In genomic region chr7:2118056-2118455, GRCh38 we compare ENCODE assay signal across 18 cellular contexts.
A peak's percentile ranks its signal among the peaks of the same experiment; 100 is the strongest.
DNase-seq lines count a peak whose midpoint lies in the region; ATAC-seq and TF ChIP-seq lines count a peak whose summit lies in the region.
"Had no signal": no experiment of that assay in that cellular context is flagged by ENCODE, and none has a peak within 500 bp of the region (broad histone marks: within the 10 kb centered on the region; RNA-seq: fewer than 3 reads in every experiment).

No MANE protein-coding gene starts in this region.

- H3K27me3 Mint-ChIP-seq in natural killer cell (ENCODE audit: low read depth in 2 of 2) = peaks cover 6 to 14% of the 10 kb centered on the region in 2 donors
- H3K27me3 Mint-ChIP-seq in natural killer cell treated with Interleukin-12 subunit alpha and Interleukin-12 subunit beta and Interleukin-15 and Interleukin-18, amount 100 ng/mL, for 72 hours = peaks cover 0 to 9% of the 10 kb centered on the region in 2 donors
- H3K27me3 Mint-ChIP-seq in brain = no peaks in the 10 kb centered on the region
- H3K27me3 Mint-ChIP-seq in neural progenitor cell (ENCODE audit: insufficient read depth, low read depth) = peaks cover 2% of the 10 kb centered on the region

- H3K36me3 ChIP-seq in neural progenitor cell = no peaks in the 10 kb centered on the region
- H3K36me3 ChIP-seq: Peyer's patch had no signal

- H3K4me1 ChIP-seq in neural progenitor cell = no peaks in the 10 kb centered on the region

- H4K20me1 ChIP-seq in neural progenitor cell (ENCODE audit: low read depth) = peaks cover 6% of the 10 kb centered on the region

- no peaks in the 10 kb centered on the region for H3F3A ChIP-seq in neural progenitor cell (ENCODE audit: low read depth)

- intact Hi-C loops in natural killer cell (cut with micrococcal nuclease) = no loop called here

- H3K9me3 Mint-ChIP-seq in natural killer cell (no peaks in the 10 kb centered on the region), brain (peaks cover 0 to 3% (median 0%) of the 10 kb centered on the region in 5 experiments), neural progenitor cell (no peaks in the 10 kb centered on the region)
- no peaks in the 10 kb centered on the region for H3K9me3 Mint-ChIP-seq in natural killer cell treated with Interleukin-12 subunit alpha and Interleukin-12 subunit beta and Interleukin-15 and Interleukin-18, amount 100 ng/mL, for 72 hours

- H3K27ac Mint-ChIP-seq in natural killer cell (no peak overlapping the region), brain (peak overlapping the region in 3 of 5 experiments; percentile 36 to 80 (median 67)), neural progenitor cell (peak overlapping the region; percentile 21)
- no peak overlapping the region for H3K27ac Mint-ChIP-seq in natural killer cell treated with Interleukin-12 subunit alpha and Interleukin-12 subunit beta and Interleukin-15 and Interleukin-18, amount 100 ng/mL, for 72 hours

- no peak overlapping the region for H3K9ac ChIP-seq in neural progenitor cell

- H3K36me3 Mint-ChIP-seq in natural killer cell = no peaks in the 10 kb centered on the region
- H3K36me3 Mint-ChIP-seq in natural killer cell treated with Interleukin-12 subunit alpha and Interleukin-12 subunit beta and Interleukin-15 and Interleukin-18, amount 100 ng/mL, for 72 hours = no peaks in the 10 kb centered on the region
- peaks cover 15% of the 10 kb centered on the region for H3K36me3 Mint-ChIP-seq in brain
- peaks cover 8% of the 10 kb centered on the region for H3K36me3 Mint-ChIP-seq in neural progenitor cell

- no peak overlapping the region for H3K4me3 ChIP-seq in neural progenitor cell
- H3K4me3 ChIP-seq: MG63, Peyer's patch had no signal

- no peak overlapping the region for H2AFZ ChIP-seq in neural progenitor cell (replicated peaks)

- H3K4me1 Mint-ChIP-seq in natural killer cell (peaks cover 30 to 49% of the 10 kb centered on the region in 2 donors), brain (peaks cover 40% of the 10 kb centered on the region), neural progenitor cell (peaks cover 23% of the 10 kb centered on the region)
- peaks cover 21 to 29% of the 10 kb centered on the region in 2 donors for H3K4me1 Mint-ChIP-seq in natural killer cell treated with Interleukin-12 subunit alpha and Interleukin-12 subunit beta and Interleukin-15 and Interleukin-18, amount 100 ng/mL, for 72 hours (ENCODE audit: low read depth in 2 of 2)

- no peaks in the 10 kb centered on the region for H3K79me2 ChIP-seq in neural progenitor cell (ENCODE audit: low read depth)

- peak overlapping the region; percentile 40 for H3K4me3 Mint-ChIP-seq in natural killer cell
- no peak overlapping the region for H3K4me3 Mint-ChIP-seq in natural killer cell treated with Interleukin-12 subunit alpha and Interleukin-12 subunit beta and Interleukin-15 and Interleukin-18, amount 100 ng/mL, for 72 hours
- H3K4me3 Mint-ChIP-seq in brain = no peak overlapping the region
- no peak overlapping the region for H3K4me3 Mint-ChIP-seq in neural progenitor cell

- H3K4me2 ChIP-seq in neural progenitor cell = no peak overlapping the region

- no peak for TF ChIP-seq CTCF in natural killer cell (IDR thresholded peaks at IDR 0.05)
- TF ChIP-seq CTCF in brain (conservative IDR thresholded peaks at IDR 0.05) = no peak
- no peak for TF ChIP-seq CTCF in neural progenitor cell (IDR thresholded peaks at IDR 0.05)

- DNase-seq in natural killer cell = no peak
- no peak for DNase-seq in natural killer cell treated with Interleukin-12 subunit alpha and Interleukin-12 subunit beta and Interleukin-15 and Interleukin-18, amount 100 ng/mL, for 72 hours (ENCODE audit: low spot score)
- no peak for DNase-seq in neural progenitor cell (ENCODE audit: low spot score)
- DNase-seq in AG20443 (ENCODE audit: low spot score) = no peak
- DNase-seq in Kasumi-1 (lab: John Stamatoyannopoulos, UW) = no peak
- no peak for DNase-seq in middle frontal gyrus (ENCODE audit: extremely low spot score, low spot score)
- DNase-seq: DND-41, IMR-90, MG63, NCI-H1092, NCI-H1436 treated with DMSO at 0.1 percent for 48 hours, NCI-H2029, NCI-H345, NCI-H524 treated with DMSO at 0.1 percent for 48 hours, Peyer's patch had no signal

- H3K9me3 ChIP-seq in neural progenitor cell (ENCODE audit: low read depth) = no peaks in the 10 kb centered on the region
- H3K9me3 ChIP-seq: MG63, Peyer's patch had no signal

- ATAC-seq in natural killer cell = no peak
- ATAC-seq in natural killer cell treated with Interleukin-12 subunit alpha and Interleukin-12 subunit beta and Interleukin-15 and Interleukin-18, amount 100 ng/mL, for 72 hours = no peak
- ATAC-seq: Right ventricle myocardium inferior had no signal

- no peak overlapping the region for H3K27ac ChIP-seq in neural progenitor cell
- H3K27ac ChIP-seq: HL-60, Peyer's patch had no signal

- no peaks in the 10 kb centered on the region for H3K27me3 ChIP-seq in neural progenitor cell
- H3K27me3 ChIP-seq: MG63, Peyer's patch had no signal

Comparison
In these comparisons a context has a peak if more than half of its experiments do, and no peak if none do; other contexts are left out.
1. H3K27ac Mint-ChIP-seq: peak in brain (3 of 5) and neural progenitor cell (single experiment); none in natural killer cell (0 of 2) and natural killer cell treated with Interleukin-12 subunit alpha and Interleukin-12 subunit beta and Interleukin-15 and Interleukin-18, amount 100 ng/mL, for 72 hours (0 of 2).